ENCODE assay signal across 21 cellular contexts in genomic region chr5:56310711-56311204, GRCh38.
DNase-seq lines count a peak whose midpoint lies in the region; ATAC-seq, FAIRE-seq and TF ChIP-seq lines count a peak whose summit lies in the region.
"Had no signal": no experiment of that assay in that cellular context is flagged by ENCODE, and none has a peak within 500 bp of the region (broad histone marks: within the 10 kb centered on the region; RNA-seq: fewer than 3 reads in every experiment).

No MANE protein-coding gene starts in this region.

- no peak overlapping the region for H2AK5ac ChIP-seq in mesenchymal stem cell (ENCODE audit: low read length, severe bottlenecking)

- 7% methylated on average over 4 of the region's 7 CpGs for WGBS in mesenchymal stem cell

- peak; percentile 21 for FAIRE-seq in endometrium (lab: Jason Lieb, UNC)

- no peak overlapping the region for H3K27ac ChIP-seq in mesenchymal stem cell (ENCODE audit: low read length, poor library complexity, severe bottlenecking)
- H3K27ac ChIP-seq: skin epidermis had no signal

- no peak overlapping the region for H4K91ac ChIP-seq in mesenchymal stem cell (ENCODE audit: low read length)

- DNase-seq in BE2C: peak; percentile 56
- peak; percentile 54 for DNase-seq in MG63
- peak; percentile 59 for DNase-seq in mesenchymal stem cell
- DNase-seq in stimulated activated CD4-positive, alpha-beta T cell treated with anti-CD3 and anti-CD28 coated beads, Interleukin-1b, Interleukin-23, amount 100 ng/mL, for 48 hours: no peak
- no peak for DNase-seq in NK-92 (lab: John Stamatoyannopoulos, UW; ENCODE audit: unreplicated experiment)
- DNase-seq: activated naive CD4-positive, alpha-beta T cell treated with anti-CD3 and anti-CD28 coated beads, Interleukin-2, amount 50 U/mL, for 16 hours; activated T-cell treated with anti-CD3 and anti-CD28 coated beads, Interleukin-2, amount 50 U/mL, for 48 hours; CD4-positive, alpha-beta memory T cell; DND-41; islet precursor cell; mesendoderm; natural killer cell; NCI-H526 treated with DMSO at 0.1 percent for 48 hours; SHP77 treated with DMSO at 0.1 percent for 48 hours; stimulated activated CD4-positive, alpha-beta T cell treated with anti-CD3 and anti-CD28 coated beads, Interleukin-4, amount 100 ng/mL, for 1 hour; T-helper 2 cell had no signal

- no peak overlapping the region for H2BK5ac ChIP-seq in mesenchymal stem cell (ENCODE audit: low read depth, low read length, poor library complexity, severe bottlenecking)

- no peaks in the 10 kb centered on the region for H3K79me1 ChIP-seq in mesenchymal stem cell (replicated peaks; ENCODE audit: low read length, poor library complexity, severe bottlenecking)

- no peak overlapping the region for H2BK120ac ChIP-seq in mesenchymal stem cell (ENCODE audit: low read depth, low read length)

- H3K14ac ChIP-seq in mesenchymal stem cell (ENCODE audit: low read length in 2 of 2): no peak overlapping the region

- H3K23ac ChIP-seq in mesenchymal stem cell (ENCODE audit: low read length in 2 of 2): no peak overlapping the region

- H3K27me3 ChIP-seq in BE2C (no peaks in the 10 kb centered on the region), MG63 (no peaks in the 10 kb centered on the region), mesenchymal stem cell (ENCODE audit: control insufficient read depth in 1 of 2, insufficient read depth in 1 of 2, low read length in 2 of 2) (peaks cover 0 to 15% of the 10 kb centered on the region in 2 experiments)

- no peak overlapping the region for H2AFZ ChIP-seq in mesenchymal stem cell (ENCODE audit: low read depth, low read length)

- H3K4me1 ChIP-seq in BE2C (peaks cover 49% of the 10 kb centered on the region), mesenchymal stem cell (ENCODE audit: control insufficient read depth, insufficient read depth, low read depth, low read length) (peaks cover 5% of the 10 kb centered on the region)

- no peak for TF ChIP-seq CTCF in BE2C (IDR thresholded peaks at IDR 0.05; ENCODE audit: low read depth, low read length)

- H3K9ac ChIP-seq in mesenchymal stem cell (ENCODE audit: low read length): no peak overlapping the region

- no peak overlapping the region for H3K4me3 ChIP-seq in BE2C (ENCODE audit: low read depth, low read length)
- H3K4me3 ChIP-seq in MG63: no peak overlapping the region
- no peak overlapping the region for H3K4me3 ChIP-seq in mesenchymal stem cell (ENCODE audit: insufficient read depth in 1 of 2, low read depth in 1 of 2, low read length in 2 of 2)
- H3K4me3 ChIP-seq: GM23338, skin epidermis had no signal

- no peak overlapping the region for H3K18ac ChIP-seq in mesenchymal stem cell (ENCODE audit: low read depth in 1 of 2, low read length in 2 of 2)

- H4K8ac ChIP-seq in mesenchymal stem cell (ENCODE audit: low read length): no peak overlapping the region

- no peak overlapping the region for H3K4me2 ChIP-seq in mesenchymal stem cell (ENCODE audit: low read length, poor library complexity, severe bottlenecking)
- H3K4me2 ChIP-seq: GM23338 had no signal

- H2BK12ac ChIP-seq in mesenchymal stem cell (ENCODE audit: low read length in 2 of 2): peak overlapping the region in 1 of 2 experiments; percentile 96

- H2BK15ac ChIP-seq in mesenchymal stem cell (ENCODE audit: low read depth, poor library complexity, severe bottlenecking): no peak overlapping the region

- ATAC-seq in HG03045 (IDR thresholded peaks at IDR 0.05; ENCODE audit: unreplicated experiment) (no peak), GM18870 (IDR thresholded peaks at IDR 0.05; ENCODE audit: unreplicated experiment) (no peak)
- ATAC-seq: GM23338, natural killer cell had no signal

- H3K9me3 ChIP-seq in BE2C: no peaks in the 10 kb centered on the region
- no peaks in the 10 kb centered on the region for H3K9me3 ChIP-seq in MG63
- peaks cover 10% of the 10 kb centered on the region for H3K9me3 ChIP-seq in mesenchymal stem cell (ENCODE audit: control insufficient read depth, low read length)

- H3K4ac ChIP-seq in mesenchymal stem cell (ENCODE audit: low read depth in 1 of 2, low read length in 2 of 2): no peak overlapping the region

- no peaks in the 10 kb centered on the region for H3K36me3 ChIP-seq in BE2C
- no peaks in the 10 kb centered on the region for H3K36me3 ChIP-seq in MG63
- no peaks in the 10 kb centered on the region for H3K36me3 ChIP-seq in mesenchymal stem cell (ENCODE audit: control insufficient read depth in 1 of 2, insufficient read depth in 2 of 2, low read depth in 1 of 2, low read length in 2 of 2)

Comparison
In these comparisons a context has a peak if more than half of its experiments do, and no peak if none do; other contexts are left out.
1. DNase-seq: peak in BE2C (single experiment), MG63 (single experiment) and mesenchymal stem cell (single experiment); none in stimulated activated CD4-positive, alpha-beta T cell treated with anti-CD3 and anti-CD28 coated beads, Interleukin-1b, Interleukin-23, amount 100 ng/mL, for 48 hours (single experiment) and NK-92 (single experiment).